12 cellular contexts compared by ENCODE assay signal in genomic region chr12:49507139-49507538, GRCh38. TPM values are rescaled to one million over a fixed set of nuclear protein-coding genes. Genes with fewer than 3 reads are reported as not detected.
DNase-seq lines count a peak whose midpoint lies in the region; ATAC-seq and TF ChIP-seq lines count a peak whose summit lies in the region.
"Had no signal": no experiment of that assay in that cellular context is flagged by ENCODE, and none has a peak within 500 bp of the region (broad histone marks: within the 10 kb centered on the region; RNA-seq: fewer than 3 reads in every experiment).

No MANE protein-coding gene starts in this region.

- H3K27ac ChIP-seq in aorta (ENCODE audit: low read depth in 1 of 2, low read length in 2 of 2): no peak overlapping the region

- no peak for ATAC-seq in GM18511 (IDR thresholded peaks at IDR 0.05; ENCODE audit: unreplicated experiment)
- no peak for ATAC-seq in HG03095 (IDR thresholded peaks at IDR 0.05; ENCODE audit: unreplicated experiment)
- ATAC-seq in aorta (ENCODE audit: low FRiP score): no peak
- ATAC-seq: CD8-positive, alpha-beta T cell had no signal

- H3K4me1 ChIP-seq in aorta (ENCODE audit: control insufficient read depth in 1 of 2, insufficient read depth in 2 of 2, low read length in 2 of 2): no peaks in the 10 kb centered on the region

- intact Hi-C loops in aorta (cut with DNase I): no loop called here

- H3K27me3 ChIP-seq in aorta (ENCODE audit: control insufficient read depth in 1 of 2, insufficient read depth in 2 of 2, low read length in 1 of 2): no peaks in the 10 kb centered on the region

- H3K9me3 ChIP-seq in aorta (ENCODE audit: control insufficient read depth, low read length): no peaks in the 10 kb centered on the region

- DNase-seq in AG10803 (ENCODE audit: low read depth) (peak; percentile 74), M059J (ENCODE audit: low read depth) (peak; percentile 93), choroid plexus epithelial cell (ENCODE audit: low read depth) (peak; percentile 94), myocyte (ENCODE audit: low read depth) (peak; percentile 35), aorta (no peak), superior temporal gyrus (ENCODE audit: extremely low spot score) (no peak)
- DNase-seq: CD8-positive, alpha-beta T cell; GOT3; KBM-7; T-helper 2 cell had no signal

- TF ChIP-seq CTCF in AG10803 (conservative IDR thresholded peaks at IDR 0.05; ENCODE audit: low read length) (no peak), choroid plexus epithelial cell (conservative IDR thresholded peaks at IDR 0.05; ENCODE audit: low read depth, low read length) (no peak)

- no peak overlapping the region for H3K4me3 ChIP-seq in AG10803 (ENCODE audit: low read length)
- no peak overlapping the region for H3K4me3 ChIP-seq in choroid plexus epithelial cell (ENCODE audit: low read depth, low read length)
- H3K4me3 ChIP-seq in aorta (ENCODE audit: low read length in 2 of 2): no peak overlapping the region

- no peaks in the 10 kb centered on the region for H3K36me3 ChIP-seq in aorta (ENCODE audit: control insufficient read depth in 1 of 2, insufficient read depth in 2 of 2, low read length in 1 of 2)

- 62 to 73% methylated on average over 4 of the region's 4 CpGs for WGBS in aorta, 2 donors

RNA-seq across cellular contexts. Expression of gene KCNH3, which starts 31.7 kb away (rescaled TPM):
- 0.05 TPM in 1 of 2 replicates, not detected in the other for total RNA-seq in M059J (2014; rRNA removed; shearing (Covaris generic))
- total RNA-seq in myocyte: 8.9 and 11.9 TPM in 2 replicates
- 2.3 TPM for polyA plus RNA-seq in myocyte (2012)
- total RNA-seq in aorta: 1 to 10 TPM in 1 of 2 donors, under 1 TPM in 1; 0.10 to 1.7 TPM
- 1 to 10 TPM in 1 of 2 donors, under 1 TPM in 1; 0.31 to 1.5 TPM for polyA plus RNA-seq in aorta

Comparison
In these comparisons a context has a peak if more than half of its experiments do, and no peak if none do; other contexts are left out.
1. DNase-seq: peak in AG10803 (single experiment), M059J (single experiment), choroid plexus epithelial cell (single experiment) and myocyte (single experiment); none in aorta (0 of 2) and superior temporal gyrus (single experiment).